In the genomic region with DNA sequence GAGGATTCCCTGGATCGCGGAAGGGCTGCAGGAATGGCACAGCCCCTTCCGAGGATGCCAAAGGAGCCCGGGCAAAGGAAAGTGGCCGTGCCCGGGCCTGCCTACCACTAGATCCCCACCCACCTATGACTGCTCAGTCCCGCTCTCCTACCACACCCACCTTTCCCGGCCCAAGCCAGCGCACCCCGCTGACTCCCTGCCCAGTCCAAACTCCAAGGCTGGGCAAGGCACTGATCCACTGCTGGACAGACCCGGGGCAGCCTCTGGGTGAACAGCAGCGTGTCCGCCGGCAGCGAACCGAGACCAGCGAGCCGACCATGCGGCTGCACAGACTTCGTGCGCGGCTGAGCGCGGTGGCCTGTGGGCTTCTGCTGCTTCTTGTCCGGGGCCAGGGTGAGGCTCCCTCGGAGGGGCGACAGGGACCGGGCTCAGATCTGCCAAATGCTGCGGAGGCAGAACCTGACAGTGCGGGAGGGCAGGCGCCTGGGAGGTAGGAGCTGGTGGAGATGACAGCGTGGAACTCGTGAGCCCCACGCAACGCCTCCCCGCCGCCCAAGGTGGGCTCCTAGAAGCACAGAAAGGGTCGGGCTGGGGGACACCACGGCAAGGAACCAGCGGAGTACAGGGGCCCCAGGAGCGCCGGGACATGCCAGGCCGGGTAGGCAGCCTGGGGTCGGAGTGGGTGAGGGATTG, we compare ENCODE assay signal across 1 cellular context.
A peak's percentile ranks its signal among the peaks of the same experiment; 100 is the strongest.
TF ChIP-seq lines count a peak whose summit lies in the region.

A gene with protein sequence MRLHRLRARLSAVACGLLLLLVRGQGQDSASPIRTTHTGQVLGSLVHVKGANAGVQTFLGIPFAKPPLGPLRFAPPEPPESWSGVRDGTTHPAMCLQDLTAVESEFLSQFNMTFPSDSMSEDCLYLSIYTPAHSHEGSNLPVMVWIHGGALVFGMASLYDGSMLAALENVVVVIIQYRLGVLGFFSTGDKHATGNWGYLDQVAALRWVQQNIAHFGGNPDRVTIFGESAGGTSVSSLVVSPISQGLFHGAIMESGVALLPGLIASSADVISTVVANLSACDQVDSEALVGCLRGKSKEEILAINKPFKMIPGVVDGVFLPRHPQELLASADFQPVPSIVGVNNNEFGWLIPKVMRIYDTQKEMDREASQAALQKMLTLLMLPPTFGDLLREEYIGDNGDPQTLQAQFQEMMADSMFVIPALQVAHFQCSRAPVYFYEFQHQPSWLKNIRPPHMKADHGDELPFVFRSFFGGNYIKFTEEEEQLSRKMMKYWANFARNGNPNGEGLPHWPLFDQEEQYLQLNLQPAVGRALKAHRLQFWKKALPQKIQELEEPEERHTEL (plus strand): TSS at position 198 of the 693 bp plus-strand sequence. CDS start 120 bp downstream, at position 318.

TF ChIP-seq in HepG2, 621 proteins besides CTCF, POLR2A, EP300 and RAD21 (continued from another document):
- TF ChIP-seq, protein P1, sequence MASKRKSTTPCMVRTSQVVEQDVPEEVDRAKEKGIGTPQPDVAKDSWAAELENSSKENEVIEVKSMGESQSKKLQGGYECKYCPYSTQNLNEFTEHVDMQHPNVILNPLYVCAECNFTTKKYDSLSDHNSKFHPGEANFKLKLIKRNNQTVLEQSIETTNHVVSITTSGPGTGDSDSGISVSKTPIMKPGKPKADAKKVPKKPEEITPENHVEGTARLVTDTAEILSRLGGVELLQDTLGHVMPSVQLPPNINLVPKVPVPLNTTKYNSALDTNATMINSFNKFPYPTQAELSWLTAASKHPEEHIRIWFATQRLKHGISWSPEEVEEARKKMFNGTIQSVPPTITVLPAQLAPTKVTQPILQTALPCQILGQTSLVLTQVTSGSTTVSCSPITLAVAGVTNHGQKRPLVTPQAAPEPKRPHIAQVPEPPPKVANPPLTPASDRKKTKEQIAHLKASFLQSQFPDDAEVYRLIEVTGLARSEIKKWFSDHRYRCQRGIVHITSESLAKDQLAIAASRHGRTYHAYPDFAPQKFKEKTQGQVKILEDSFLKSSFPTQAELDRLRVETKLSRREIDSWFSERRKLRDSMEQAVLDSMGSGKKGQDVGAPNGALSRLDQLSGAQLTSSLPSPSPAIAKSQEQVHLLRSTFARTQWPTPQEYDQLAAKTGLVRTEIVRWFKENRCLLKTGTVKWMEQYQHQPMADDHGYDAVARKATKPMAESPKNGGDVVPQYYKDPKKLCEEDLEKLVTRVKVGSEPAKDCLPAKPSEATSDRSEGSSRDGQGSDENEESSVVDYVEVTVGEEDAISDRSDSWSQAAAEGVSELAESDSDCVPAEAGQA (IDR thresholded peaks at IDR 0.05; ENCODE audit: low read depth): no peak
- TF ChIP-seq, protein P1 (CRISPR knock-in tag; IDR thresholded peaks at IDR 0.05; ENCODE audit: borderline replicate concordance): no peak
- no peak for TF ChIP-seq ZBTB8A (CRISPR knock-in tag; IDR thresholded peaks at IDR 0.05; ENCODE audit: borderline replicate concordance, low read depth)
- TF ChIP-seq TAF15 (IDR thresholded peaks at IDR 0.05; ENCODE audit: low read depth, low read length, poor library complexity, severe bottlenecking): peak; percentile 60
- peak; percentile 88 for TF ChIP-seq ZNF292 (CRISPR knock-in tag; IDR thresholded peaks at IDR 0.05; ENCODE audit: borderline replicate concordance, low read depth)
